1 cellular context compared by ENCODE assay signal in the genomic region with DNA sequence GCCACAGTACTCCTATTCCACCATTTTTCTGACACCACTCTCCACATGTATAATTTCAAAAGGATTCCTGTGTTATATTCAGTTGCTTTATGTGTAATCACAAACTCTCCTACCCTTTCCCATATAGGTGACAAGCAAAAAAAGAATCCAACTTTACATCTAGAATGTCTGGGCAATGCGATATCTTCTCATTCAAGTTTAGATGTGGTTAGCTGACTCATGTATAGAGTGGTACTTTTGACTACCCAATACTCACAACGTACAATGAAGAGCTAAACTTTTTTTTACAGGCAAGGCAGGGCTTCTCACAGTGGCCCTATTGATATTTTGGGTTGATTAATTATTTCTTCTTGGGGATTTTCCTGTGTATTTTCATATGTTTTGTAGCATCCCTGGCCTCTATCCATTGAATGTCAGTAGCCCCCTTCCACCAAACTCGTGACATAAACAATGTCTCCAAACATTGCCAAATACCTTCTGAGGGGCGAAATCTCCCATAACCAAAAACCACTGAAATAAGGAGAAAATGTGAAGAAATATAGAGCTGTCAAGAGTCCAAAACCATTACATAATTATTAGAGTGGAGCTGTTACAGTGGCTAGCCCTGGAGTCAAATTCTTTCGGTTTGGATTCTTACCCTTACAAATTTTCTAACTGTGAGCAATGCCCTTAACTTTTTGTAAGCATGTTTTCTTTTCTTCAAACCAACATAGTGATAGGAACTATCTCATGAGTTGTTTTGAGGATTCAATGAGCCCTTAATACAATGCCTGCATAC.
A peak's percentile ranks its signal among the peaks of the same experiment; 100 is the strongest.
TF ChIP-seq lines count a peak whose summit lies in the region.

No MANE protein-coding gene starts in this region.

TF ChIP-seq in GM12878, 131 proteins besides CTCF, POLR2A, EP300 and RAD21:
- TF ChIP-seq ZBTB33 (IDR thresholded peaks at IDR 0.05): no peak
- TF ChIP-seq CEBPB (IDR thresholded peaks at IDR 0.05; ENCODE audit: borderline replicate concordance in 1 of 2, low read depth in 2 of 2, low read length in 2 of 2): no peak
- 0 out of 2 replicates have a peak, but pooled peaks have one; percentile 61 for TF ChIP-seq DPF2 (IDR thresholded peaks at IDR 0.05)
- TF ChIP-seq IKZF2 (IDR thresholded peaks at IDR 0.05): peak in 1 of 2 experiments; percentile 24; a peak in 1 of 4 replicates
- TF ChIP-seq JUND (IDR thresholded peaks at IDR 0.05; ENCODE audit: low read depth, low read length): peak; percentile 38; the same call in 1 of the 2 replicates
- peak; percentile 52; the same call in 1 of the 2 replicates for TF ChIP-seq ZNF384 (IDR thresholded peaks at IDR 0.05; ENCODE audit: borderline replicate concordance, low read depth, low read length)
- peak; percentile 58; the same call in 1 of the 2 replicates for TF ChIP-seq RUNX3 (IDR thresholded peaks at IDR 0.05; ENCODE audit: low read length)
- no peak for TF ChIP-seq GABPA (IDR thresholded peaks at IDR 0.05; ENCODE audit: low read depth)
- TF ChIP-seq, protein P1, sequence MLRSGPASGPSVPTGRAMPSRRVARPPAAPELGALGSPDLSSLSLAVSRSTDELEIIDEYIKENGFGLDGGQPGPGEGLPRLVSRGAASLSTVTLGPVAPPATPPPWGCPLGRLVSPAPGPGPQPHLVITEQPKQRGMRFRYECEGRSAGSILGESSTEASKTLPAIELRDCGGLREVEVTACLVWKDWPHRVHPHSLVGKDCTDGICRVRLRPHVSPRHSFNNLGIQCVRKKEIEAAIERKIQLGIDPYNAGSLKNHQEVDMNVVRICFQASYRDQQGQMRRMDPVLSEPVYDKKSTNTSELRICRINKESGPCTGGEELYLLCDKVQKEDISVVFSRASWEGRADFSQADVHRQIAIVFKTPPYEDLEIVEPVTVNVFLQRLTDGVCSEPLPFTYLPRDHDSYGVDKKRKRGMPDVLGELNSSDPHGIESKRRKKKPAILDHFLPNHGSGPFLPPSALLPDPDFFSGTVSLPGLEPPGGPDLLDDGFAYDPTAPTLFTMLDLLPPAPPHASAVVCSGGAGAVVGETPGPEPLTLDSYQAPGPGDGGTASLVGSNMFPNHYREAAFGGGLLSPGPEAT (IDR thresholded peaks at IDR 0.05; ENCODE audit: low read depth): peak; percentile 34; the same call in 1 of the 2 replicates
- TF ChIP-seq, protein P2, sequence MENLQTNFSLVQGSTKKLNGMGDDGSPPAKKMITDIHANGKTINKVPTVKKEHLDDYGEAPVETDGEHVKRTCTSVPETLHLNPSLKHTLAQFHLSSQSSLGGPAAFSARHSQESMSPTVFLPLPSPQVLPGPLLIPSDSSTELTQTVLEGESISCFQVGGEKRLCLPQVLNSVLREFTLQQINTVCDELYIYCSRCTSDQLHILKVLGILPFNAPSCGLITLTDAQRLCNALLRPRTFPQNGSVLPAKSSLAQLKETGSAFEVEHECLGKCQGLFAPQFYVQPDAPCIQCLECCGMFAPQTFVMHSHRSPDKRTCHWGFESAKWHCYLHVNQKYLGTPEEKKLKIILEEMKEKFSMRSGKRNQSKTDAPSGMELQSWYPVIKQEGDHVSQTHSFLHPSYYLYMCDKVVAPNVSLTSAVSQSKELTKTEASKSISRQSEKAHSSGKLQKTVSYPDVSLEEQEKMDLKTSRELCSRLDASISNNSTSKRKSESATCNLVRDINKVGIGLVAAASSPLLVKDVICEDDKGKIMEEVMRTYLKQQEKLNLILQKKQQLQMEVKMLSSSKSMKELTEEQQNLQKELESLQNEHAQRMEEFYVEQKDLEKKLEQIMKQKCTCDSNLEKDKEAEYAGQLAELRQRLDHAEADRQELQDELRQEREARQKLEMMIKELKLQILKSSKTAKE (IDR thresholded peaks at IDR 0.05; ENCODE audit: low read depth, poor library complexity, severe bottlenecking): no peak
- peak; percentile 59; the same call in 1 of the 2 replicates for TF ChIP-seq MTA2 (IDR thresholded peaks at IDR 0.05; ENCODE audit: low read depth)
- TF ChIP-seq JUNB (IDR thresholded peaks at IDR 0.05): peak; percentile 16; the same call in 1 of the 2 replicates
